In the genomic region with DNA sequence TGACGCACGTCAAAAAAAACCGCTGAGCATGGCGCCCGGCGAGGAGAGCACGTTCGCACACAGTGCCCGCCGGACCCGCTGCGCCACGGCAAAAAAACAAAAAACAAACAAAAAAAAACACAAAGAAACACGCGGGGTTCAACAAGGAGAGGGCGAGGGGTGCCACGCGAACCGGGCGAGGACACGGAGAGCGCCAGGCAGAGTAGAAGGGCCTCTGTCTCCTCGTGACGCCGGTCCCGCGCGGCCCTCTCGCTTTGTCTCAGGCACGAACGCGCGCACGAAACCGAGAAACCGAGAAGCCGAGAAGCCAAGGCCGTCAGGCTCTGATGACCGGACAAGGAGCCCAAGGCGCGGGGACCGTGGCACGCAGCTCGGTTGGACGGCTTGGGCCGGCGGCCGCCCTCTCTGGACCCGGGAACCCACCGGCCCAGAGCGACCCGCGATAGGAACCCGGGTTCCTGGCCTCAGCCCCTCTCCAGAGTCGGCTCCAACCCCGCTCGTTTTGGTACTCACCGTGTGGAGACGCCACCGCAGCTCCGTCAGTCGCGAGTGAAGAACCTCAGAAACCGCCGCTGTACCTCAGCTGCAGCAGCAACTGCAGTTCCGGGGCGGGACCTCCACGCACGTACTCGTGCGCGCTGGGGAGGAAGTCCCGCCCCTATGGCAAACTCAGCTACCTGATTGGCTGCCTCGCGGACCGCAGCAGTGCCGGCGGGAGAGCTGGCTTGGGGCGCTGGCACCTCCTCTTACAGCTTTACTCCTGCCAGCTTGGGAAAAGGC, we compare ENCODE assay signal across 8 cellular contexts. TPM values are rescaled to one million over a fixed set of nuclear protein-coding genes. Genes with fewer than 3 reads are reported as not detected.
DNase-seq lines count a peak whose midpoint lies in the region; ATAC-seq and TF ChIP-seq lines count a peak whose summit lies in the region.

A gene with protein sequence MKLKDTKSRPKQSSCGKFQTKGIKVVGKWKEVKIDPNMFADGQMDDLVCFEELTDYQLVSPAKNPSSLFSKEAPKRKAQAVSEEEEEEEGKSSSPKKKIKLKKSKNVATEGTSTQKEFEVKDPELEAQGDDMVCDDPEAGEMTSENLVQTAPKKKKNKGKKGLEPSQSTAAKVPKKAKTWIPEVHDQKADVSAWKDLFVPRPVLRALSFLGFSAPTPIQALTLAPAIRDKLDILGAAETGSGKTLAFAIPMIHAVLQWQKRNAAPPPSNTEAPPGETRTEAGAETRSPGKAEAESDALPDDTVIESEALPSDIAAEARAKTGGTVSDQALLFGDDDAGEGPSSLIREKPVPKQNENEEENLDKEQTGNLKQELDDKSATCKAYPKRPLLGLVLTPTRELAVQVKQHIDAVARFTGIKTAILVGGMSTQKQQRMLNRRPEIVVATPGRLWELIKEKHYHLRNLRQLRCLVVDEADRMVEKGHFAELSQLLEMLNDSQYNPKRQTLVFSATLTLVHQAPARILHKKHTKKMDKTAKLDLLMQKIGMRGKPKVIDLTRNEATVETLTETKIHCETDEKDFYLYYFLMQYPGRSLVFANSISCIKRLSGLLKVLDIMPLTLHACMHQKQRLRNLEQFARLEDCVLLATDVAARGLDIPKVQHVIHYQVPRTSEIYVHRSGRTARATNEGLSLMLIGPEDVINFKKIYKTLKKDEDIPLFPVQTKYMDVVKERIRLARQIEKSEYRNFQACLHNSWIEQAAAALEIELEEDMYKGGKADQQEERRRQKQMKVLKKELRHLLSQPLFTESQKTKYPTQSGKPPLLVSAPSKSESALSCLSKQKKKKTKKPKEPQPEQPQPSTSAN (minus strand): TSS at position 597 of the 780 bp plus-strand sequence. CDS start 1,460 bp downstream, outside the sequence.
Gene IFI27L1 (plus strand): TSS at position 705 of the 780 bp plus-strand sequence. CDS start 15,628 bp downstream, outside the sequence.

- H3K4me1 Mint-ChIP-seq in effector memory CD8-positive, alpha-beta T cell (ENCODE audit: low read depth in 2 of 2), result peaks cover 33 to 49% of the 10 kb centered on the region in 2 donors
- H3K4me1 Mint-ChIP-seq in memory B cell, result peaks cover 20% of the 10 kb centered on the region

- H3K9me3 Mint-ChIP-seq in effector memory CD8-positive, alpha-beta T cell, result no peaks in the 10 kb centered on the region
- no peaks in the 10 kb centered on the region for H3K9me3 Mint-ChIP-seq in memory B cell

- peak within 1 kb of the TSS; percentile 99 to 100 for H3K27ac Mint-ChIP-seq in effector memory CD8-positive, alpha-beta T cell
- peak within 1 kb of the TSS; percentile 98 for H3K27ac Mint-ChIP-seq in memory B cell

- H3K4me3 Mint-ChIP-seq in effector memory CD8-positive, alpha-beta T cell, result peak within 1 kb of the TSS; percentile 99
- H3K4me3 Mint-ChIP-seq in memory B cell, result peak within 1 kb of the TSS; percentile 99

- no peaks in the 10 kb centered on the region for H3K27me3 Mint-ChIP-seq in effector memory CD8-positive, alpha-beta T cell
- no peaks in the 10 kb centered on the region for H3K27me3 Mint-ChIP-seq in memory B cell

- peak; percentile 88 for DNase-seq in CMK (ENCODE audit: low read depth)
- DNase-seq in GM20000 (ENCODE audit: low spot score), result peak; percentile 95
- peak; percentile 88 for DNase-seq in HT-29 (ENCODE audit: low spot score)
- DNase-seq in NOMO-1 (lab: John Stamatoyannopoulos, UW; ENCODE audit: unreplicated experiment in 2 of 2), result peak; percentile 91 to 96
- DNase-seq in activated CD8-positive, alpha-beta memory T cell treated with anti-CD3 and anti-CD28 coated beads for 4 hours (ENCODE audit: low read depth in 2 of 2), result peak; percentile 88 to 94
- DNase-seq in effector memory CD8-positive, alpha-beta T cell, result peak; percentile 96 to 97 (median 97)
- peak; percentile 94 to 95 for DNase-seq in memory B cell (ENCODE audit: low spot score in 2 of 2)
- peak; percentile 92 for DNase-seq in stimulated activated CD8-positive, alpha-beta memory T cell treated with anti-CD3 and anti-CD28 coated beads, Interleukin-12 subunit alpha, Interleukin-12 subunit beta, amount 100 ng/mL, for 24 hours (ENCODE audit: extremely low read depth)

- no peak for TF ChIP-seq CTCF in GM20000 (IDR thresholded peaks at IDR 0.05; ENCODE audit: extremely low read depth, missing control alignments)

- peaks cover 43% of the 10 kb centered on the region for H3K36me3 Mint-ChIP-seq in effector memory CD8-positive, alpha-beta T cell (ENCODE audit: insufficient read depth)
- peaks cover 19% of the 10 kb centered on the region for H3K36me3 Mint-ChIP-seq in memory B cell

- ATAC-seq in effector memory CD8-positive, alpha-beta T cell (replicated peaks), result peak; percentile 94
- peak; percentile 94 for ATAC-seq in memory B cell (ENCODE audit: low read depth)

RNA-seq across cellular contexts. Expression of the first gene that starts in this region (rescaled TPM):
- total RNA-seq in HT-29 (2014; rRNA removed; shearing (Covaris generic)), result 66.9 and 67.7 TPM in 2 replicates

RNA-seq across cellular contexts. Expression of gene IFI27L1, which starts in this region (rescaled TPM):
- total RNA-seq in HT-29 (2014; rRNA removed; shearing (Covaris generic)), result 9.6 and 12.7 TPM in 2 replicates

Comparison
In these comparisons a context has a peak if more than half of its experiments do, and no peak if none do; other contexts are left out.
1. Peak in every context shown above with its lines: DNase-seq and ATAC-seq.